ENCODE assay signal across 17 cellular contexts in genomic region chr12:59404109-59404650, GRCh38.
"Had no signal": no experiment of that assay in that cellular context is flagged by ENCODE, and none has a peak within 500 bp of the region (broad histone marks: within the 10 kb centered on the region; RNA-seq: fewer than 3 reads in every experiment).

No MANE protein-coding gene starts in this region.

- H3K27me3 Mint-ChIP-seq: activated CD8-positive, alpha-beta memory T cell treated with anti-CD3 and anti-CD28 coated beads, Interleukin-2, amount 10 ng/mL, durations not matched to agents 7 days and 5 days; activated T-cell treated with anti-CD3 and anti-CD28 coated beads, Interleukin-2, amount 50 U/mL, for 24 hours had no signal

- H3K4me2 ChIP-seq: neural progenitor cell had no signal

- H3K27ac ChIP-seq: foreskin keratinocyte, lower lobe of right lung, neural progenitor cell had no signal

- H3K36me3 Mint-ChIP-seq: activated CD8-positive, alpha-beta memory T cell treated with anti-CD3 and anti-CD28 coated beads, Interleukin-2, amount 10 ng/mL, durations not matched to agents 7 days and 5 days; activated naive CD4-positive, alpha-beta T cell treated with anti-CD3 and anti-CD28 coated beads, Interleukin-2, amount 50 U/mL, for 72 hours; immature natural killer cell; neural progenitor cell; T-cell had no signal

- H3K4me3 ChIP-seq: lower lobe of right lung, neural progenitor cell, stomach, tibial artery had no signal

- H3K4me3 Mint-ChIP-seq: activated CD8-positive, alpha-beta memory T cell treated with anti-CD3 and anti-CD28 coated beads, Interleukin-2, amount 10 ng/mL, durations not matched to agents 7 days and 5 days; activated T-cell treated with anti-CD3 and anti-CD28 coated beads, Interleukin-2, amount 50 U/mL, for 24 hours; immature natural killer cell; neural progenitor cell; T-cell had no signal

- H3K9me3 Mint-ChIP-seq: activated naive CD4-positive, alpha-beta T cell treated with anti-CD3 and anti-CD28 coated beads, Interleukin-2, amount 50 U/mL, for 72 hours; activated T-cell treated with anti-CD3 and anti-CD28 coated beads, Interleukin-2, amount 50 U/mL, for 24 hours; immature natural killer cell; T-cell had no signal

- ATAC-seq: activated CD4-positive, CD25-positive, alpha-beta regulatory T cell treated with anti-CD3 and anti-CD28 coated beads, Interleukin-2, amount 50 U/mL, for 24 hours; activated CD8-positive, alpha-beta memory T cell treated with anti-CD3 and anti-CD28 coated beads, Interleukin-2, amount 10 ng/mL, durations not matched to agents 7 days and 5 days; activated naive CD4-positive, alpha-beta T cell treated with anti-CD3 and anti-CD28 coated beads, Interleukin-2, amount 50 U/mL, for 72 hours; T-cell had no signal

- H3K9me3 ChIP-seq: lower lobe of right lung, stomach, tibial artery had no signal

- H3K36me3 ChIP-seq: lower lobe of right lung, neural progenitor cell, stomach, tibial artery had no signal

- H3K9ac ChIP-seq: neural progenitor cell had no signal

- H3K27ac Mint-ChIP-seq: activated CD8-positive, alpha-beta memory T cell treated with anti-CD3 and anti-CD28 coated beads, Interleukin-2, amount 10 ng/mL, durations not matched to agents 7 days and 5 days; activated naive CD4-positive, alpha-beta T cell treated with anti-CD3 and anti-CD28 coated beads, Interleukin-2, amount 50 U/mL, for 72 hours; activated T-cell treated with anti-CD3 and anti-CD28 coated beads, Interleukin-2, amount 50 U/mL, for 24 hours; immature natural killer cell; neural progenitor cell; T-cell had no signal

- DNase-seq: activated CD8-positive, alpha-beta memory T cell treated with anti-CD3 and anti-CD28 coated beads, Interleukin-2, amount 10 ng/mL, durations not matched to agents 7 days and 5 days; activated effector memory CD4-positive, alpha-beta T cell treated with anti-CD3 and anti-CD28 coated beads, Interleukin-2, amount 50 U/mL, for 16 hours; activated T-cell treated with anti-CD3 and anti-CD28 coated beads, Interleukin-2, amount 50 U/mL, for 24 hours; amniotic stem cell; foreskin keratinocyte; immature natural killer cell; lower lobe of right lung; midbrain; stimulated activated CD4-positive, alpha-beta T cell treated with anti-CD3 and anti-CD28 coated beads, Interleukin-12 subunit alpha, Interleukin-12 subunit beta, amount 100 ng/mL, for 4 hours; stimulated activated CD4-positive, alpha-beta T cell treated with anti-CD3 and anti-CD28 coated beads, Interleukin-2, amount 100 ng/mL, for 24 hours; stomach; T-cell; T1000; tibial artery had no signal

- H3K27me3 ChIP-seq: foreskin keratinocyte, neural progenitor cell, stomach, tibial artery had no signal

- H3K4me1 ChIP-seq: foreskin keratinocyte, neural progenitor cell had no signal

- H3K4me1 Mint-ChIP-seq: immature natural killer cell, neural progenitor cell had no signal
